Comparison of ENCODE assay signal across 21 cellular contexts in the genomic region with DNA sequence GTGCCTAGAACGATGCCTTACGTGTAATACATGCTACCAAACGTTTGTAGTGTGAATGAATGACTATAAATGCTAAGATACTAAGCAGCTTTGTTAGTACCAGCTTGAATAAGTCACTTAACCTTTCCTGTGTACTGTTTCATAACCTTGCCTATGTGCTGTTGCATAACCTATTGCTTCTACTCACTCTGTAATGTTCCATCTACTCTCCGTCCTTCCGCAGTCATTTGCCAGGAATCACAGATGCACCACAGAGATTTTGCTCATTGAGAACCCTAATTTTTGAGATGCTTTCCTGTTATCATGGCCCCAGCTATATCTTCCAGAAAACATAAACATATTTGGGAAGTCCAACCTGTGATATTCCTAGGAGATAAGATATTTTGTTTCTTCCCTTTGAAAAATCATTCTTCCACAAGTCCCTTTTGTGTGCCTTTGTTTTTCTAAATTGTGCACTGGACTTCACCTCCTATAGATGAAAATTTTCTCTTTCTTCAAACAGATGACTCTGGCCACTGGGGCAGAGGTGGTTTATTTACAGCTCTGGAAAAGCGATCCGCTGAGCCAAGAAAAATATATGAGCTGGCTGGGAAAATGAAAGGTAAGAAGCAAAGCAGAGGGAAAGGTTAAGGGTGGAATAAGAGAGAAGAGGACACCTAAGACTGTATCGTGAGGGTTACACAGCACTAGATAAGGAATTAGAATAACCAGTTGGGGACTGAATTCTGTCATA. TPM values are rescaled to one million over a fixed set of nuclear protein-coding genes. Genes with fewer than 3 reads are reported as not detected.
DNase-seq lines count a peak whose midpoint lies in the region; ATAC-seq, FAIRE-seq and TF ChIP-seq lines count a peak whose summit lies in the region.
"Had no signal": no experiment of that assay in that cellular context is flagged by ENCODE, and none has a peak within 500 bp of the region (broad histone marks: within the 10 kb centered on the region; RNA-seq: fewer than 3 reads in every experiment).

No MANE protein-coding gene starts in this region.

- H3K9me3 Mint-ChIP-seq in astrocyte (ENCODE audit: unreplicated experiment), result no peaks in the 10 kb centered on the region
- H3K9me3 Mint-ChIP-seq in progenitor cell of endocrine pancreas (ENCODE audit: low read depth), result no peaks in the 10 kb centered on the region
- H3K9me3 Mint-ChIP-seq: HFFc6 had no signal

- H4K20me1 ChIP-seq in astrocyte (ENCODE audit: insufficient read depth, low read length), result no peaks in the 10 kb centered on the region

- H3K18ac ChIP-seq in mesenchymal stem cell (ENCODE audit: low read depth in 1 of 2, low read length in 2 of 2), result no peak overlapping the region

- no peaks in the 10 kb centered on the region for H3K79me2 ChIP-seq in astrocyte (ENCODE audit: insufficient read depth, low read length)

- peak; percentile 5 for DNase-seq in HuH-7 (ENCODE audit: low spot score)
- DNase-seq in astrocyte (ENCODE audit: low read depth), result peak; percentile 46
- DNase-seq in fibroblast of mammary gland (ENCODE audit: low read depth), result peak; percentile 47
- peak; percentile 22 for DNase-seq in mesenchymal stem cell
- no peak for DNase-seq in progenitor cell of endocrine pancreas (ENCODE audit: low spot score, unreplicated experiment)
- no peak for DNase-seq in posterior cingulate gyrus
- no peak for DNase-seq in stimulated activated CD4-positive, alpha-beta T cell treated with anti-CD3 and anti-CD28 coated beads, Interleukin-4, amount 100 ng/mL, for 1 hour
- no peak for DNase-seq in Right ventricle myocardium superior
- DNase-seq: C1 segment of cervical spinal cord, DMS 273 treated with DMSO at 0.1 percent for 48 hours, HFFc6, Karpas-422, NCI-H1436, NCI-H2029, NCI-H2171 treated with DMSO at 0.1 percent for 48 hours, NCI-H446 treated with DMSO at 0.1 percent for 48 hours, NCI-H748 treated with DMSO at 0.1 percent for 48 hours had no signal

- no peak overlapping the region for H2BK5ac ChIP-seq in mesenchymal stem cell (ENCODE audit: low read depth, low read length, poor library complexity, severe bottlenecking)

- H3K36me3 ChIP-seq in astrocyte (ENCODE audit: insufficient read depth, low read length), result peaks cover 36% of the 10 kb centered on the region
- H3K36me3 ChIP-seq in mesenchymal stem cell (ENCODE audit: control insufficient read depth in 1 of 2, insufficient read depth in 2 of 2, low read depth in 1 of 2, low read length in 2 of 2), result peaks cover 22 to 89% of the 10 kb centered on the region in 2 experiments

- H3K36me3 Mint-ChIP-seq in astrocyte (ENCODE audit: low read depth, unreplicated experiment), result peaks cover 38% of the 10 kb centered on the region
- H3K36me3 Mint-ChIP-seq in progenitor cell of endocrine pancreas (ENCODE audit: insufficient read depth), result peaks cover 63% of the 10 kb centered on the region

- H3K27ac ChIP-seq in astrocyte (ENCODE audit: low read depth, low read length), result peak overlapping the region; percentile 10
- no peak overlapping the region for H3K27ac ChIP-seq in mesenchymal stem cell (ENCODE audit: low read length, poor library complexity, severe bottlenecking)
- H3K27ac ChIP-seq: A549, RWPE1, SJSA1 had no signal

- no peak for FAIRE-seq in astrocyte (lab: Jason Lieb, UNC)
- FAIRE-seq: A549, H54 had no signal

- H2BK15ac ChIP-seq in mesenchymal stem cell (ENCODE audit: low read depth, poor library complexity, severe bottlenecking), result no peak overlapping the region

- no peaks in the 10 kb centered on the region for H3K9me3 ChIP-seq in astrocyte (ENCODE audit: insufficient read depth, low read depth, low read length)
- no peaks in the 10 kb centered on the region for H3K9me3 ChIP-seq in mesenchymal stem cell (ENCODE audit: control insufficient read depth, low read length)
- H3K9me3 ChIP-seq: A549, SJSA1 had no signal

- H3K4me2 ChIP-seq in astrocyte (ENCODE audit: low read length), result peak overlapping the region; percentile 18
- H3K4me2 ChIP-seq in mesenchymal stem cell (ENCODE audit: low read length, poor library complexity, severe bottlenecking), result no peak overlapping the region
- H3K4me2 ChIP-seq: A549 had no signal

- no peaks in the 10 kb centered on the region for H3K27me3 ChIP-seq in astrocyte (ENCODE audit: insufficient read depth, low read length)
- H3K27me3 ChIP-seq in mesenchymal stem cell (ENCODE audit: control insufficient read depth in 1 of 2, insufficient read depth in 1 of 2, low read length in 2 of 2), result no peaks in the 10 kb centered on the region
- H3K27me3 ChIP-seq: SJSA1 had no signal

- H3K4me3 ChIP-seq in astrocyte (ENCODE audit: insufficient read depth, low read depth, low read length), result no peak overlapping the region
- no peak overlapping the region for H3K4me3 ChIP-seq in fibroblast of mammary gland (ENCODE audit: control insufficient read depth, low read depth, low read length)
- H3K4me3 ChIP-seq in mesenchymal stem cell (ENCODE audit: insufficient read depth in 1 of 2, low read depth in 1 of 2, low read length in 2 of 2), result no peak overlapping the region
- H3K4me3 ChIP-seq: A549, SJSA1 had no signal

- H3K4me1 Mint-ChIP-seq in astrocyte (ENCODE audit: low read depth, unreplicated experiment) (peaks cover 7% of the 10 kb centered on the region), progenitor cell of endocrine pancreas (ENCODE audit: low read depth) (no peaks in the 10 kb centered on the region)

- H4K8ac ChIP-seq in mesenchymal stem cell (ENCODE audit: low read length), result no peak overlapping the region

- no peak overlapping the region for H3K23ac ChIP-seq in mesenchymal stem cell (ENCODE audit: low read length in 2 of 2)

- H4K91ac ChIP-seq in mesenchymal stem cell (ENCODE audit: low read length), result no peak overlapping the region

- no peak overlapping the region for H3K4me3 Mint-ChIP-seq in astrocyte (ENCODE audit: unreplicated experiment)
- H3K4me3 Mint-ChIP-seq in progenitor cell of endocrine pancreas (ENCODE audit: low read depth), result no peak overlapping the region
- H3K4me3 Mint-ChIP-seq: HFFc6 had no signal

- intact Hi-C loops in posterior cingulate gyrus (cut with DNase I), result no loop called here
- intact Hi-C loops in Right ventricle myocardium superior (cut with DNase I), result loop anchor here (10.0 kb wide), 1 partner anchor 98 kb away; no protein-coding TSS in a partner anchor

- H3K4ac ChIP-seq in mesenchymal stem cell (ENCODE audit: low read depth in 1 of 2, low read length in 2 of 2), result no peak overlapping the region

- H3K4me1 ChIP-seq in astrocyte (ENCODE audit: insufficient read depth, low read length) (peaks cover 17% of the 10 kb centered on the region), mesenchymal stem cell (ENCODE audit: control insufficient read depth, insufficient read depth, low read depth, low read length) (no peaks in the 10 kb centered on the region)
- H3K4me1 ChIP-seq: A549 had no signal

- no peak overlapping the region for H3K9ac ChIP-seq in astrocyte (ENCODE audit: low read length)
- H3K9ac ChIP-seq in mesenchymal stem cell (ENCODE audit: low read length), result no peak overlapping the region

- H3K27me3 Mint-ChIP-seq in astrocyte (ENCODE audit: low read depth, unreplicated experiment), result no peaks in the 10 kb centered on the region
- no peaks in the 10 kb centered on the region for H3K27me3 Mint-ChIP-seq in progenitor cell of endocrine pancreas

- H3K27ac Mint-ChIP-seq in astrocyte (ENCODE audit: unreplicated experiment) (no peak overlapping the region), progenitor cell of endocrine pancreas (no peak overlapping the region)
- H3K27ac Mint-ChIP-seq: HFFc6 had no signal

- H2AFZ ChIP-seq in astrocyte (ENCODE audit: low read depth, low read length) (no peak overlapping the region), mesenchymal stem cell (ENCODE audit: low read depth, low read length) (no peak overlapping the region)

- no peak overlapping the region for H2AK5ac ChIP-seq in mesenchymal stem cell (ENCODE audit: low read length, severe bottlenecking)

- ATAC-seq in Right ventricle myocardium superior (ENCODE audit: poor library complexity), result no peak
- ATAC-seq: A549 had no signal

- no peak for TF ChIP-seq CTCF in astrocyte (IDR thresholded peaks at IDR 0.05; ENCODE audit: insufficient read depth, low read depth, low read length)
- no peak for TF ChIP-seq CTCF in fibroblast of mammary gland (conservative IDR thresholded peaks at IDR 0.05; ENCODE audit: control insufficient read depth, insufficient read depth, low read depth, low read length)
- no peak for TF ChIP-seq CTCF in progenitor cell of endocrine pancreas (IDR thresholded peaks at IDR 0.05; ENCODE audit: unreplicated experiment)

- over 99% methylated on average over 7 of the region's 8 CpGs for WGBS in mesenchymal stem cell

- H2BK12ac ChIP-seq in mesenchymal stem cell (ENCODE audit: low read length in 2 of 2), result no peak overlapping the region

- H2BK120ac ChIP-seq in mesenchymal stem cell (ENCODE audit: low read depth, low read length), result no peak overlapping the region

- no peak overlapping the region for H3K14ac ChIP-seq in mesenchymal stem cell (ENCODE audit: low read length in 2 of 2)

- peaks cover 2% of the 10 kb centered on the region for H3K79me1 ChIP-seq in mesenchymal stem cell (replicated peaks; ENCODE audit: low read length, poor library complexity, severe bottlenecking)

RNA-seq across cellular contexts. Expression of a gene that starts 44.8 kb away (rescaled TPM):
- total RNA-seq in astrocyte (39.8 and 44.2 TPM in 2 replicates), progenitor cell of endocrine pancreas (79.6 and 80.3 TPM in 2 replicates), Right ventricle myocardium superior (8.2 TPM)
- 15.6 TPM for polyA plus RNA-seq in mesenchymal stem cell (2013, experiment 1 of 2)
- polyA plus RNA-seq in mesenchymal stem cell (2013, experiment 2 of 2), result 15.9 TPM

Comparison
In these comparisons a context has a peak if more than half of its experiments do, and no peak if none do; other contexts are left out.
1. DNase-seq: peak in HuH-7 (single experiment), astrocyte (single experiment), fibroblast of mammary gland (single experiment) and mesenchymal stem cell (single experiment); none in progenitor cell of endocrine pancreas (single experiment), posterior cingulate gyrus (0 of 10), stimulated activated CD4-positive, alpha-beta T cell treated with anti-CD3 and anti-CD28 coated beads, Interleukin-4, amount 100 ng/mL, for 1 hour (single experiment) and Right ventricle myocardium superior (single experiment).